In genomic region chr10:49508654-49509053, GRCh38 we compare ENCODE assay signal across 1 cellular context.
TF ChIP-seq lines count a peak whose summit lies in the region.

No MANE protein-coding gene starts in this region.

TF ChIP-seq in HepG2, 621 proteins besides CTCF, POLR2A, EP300 and RAD21 (continued from another document):
- TF ChIP-seq TGIF2 (CRISPR knock-in tag; IDR thresholded peaks at IDR 0.05) (no peak), ARHGAP35 (CRISPR knock-in tag; IDR thresholded peaks at IDR 0.05; ENCODE audit: borderline replicate concordance) (no peak), HMGA1 (CRISPR knock-in tag; conservative IDR thresholded peaks at IDR 0.05) (no peak), SRSF4 (IDR thresholded peaks at IDR 0.05; ENCODE audit: low read depth, low read length, poor library complexity, severe bottlenecking) (no peak), ZBTB8A (CRISPR knock-in tag; IDR thresholded peaks at IDR 0.05; ENCODE audit: borderline replicate concordance, low read depth) (no peak)
